Comparison of ENCODE assay signal across 8 cellular contexts in the genomic region with DNA sequence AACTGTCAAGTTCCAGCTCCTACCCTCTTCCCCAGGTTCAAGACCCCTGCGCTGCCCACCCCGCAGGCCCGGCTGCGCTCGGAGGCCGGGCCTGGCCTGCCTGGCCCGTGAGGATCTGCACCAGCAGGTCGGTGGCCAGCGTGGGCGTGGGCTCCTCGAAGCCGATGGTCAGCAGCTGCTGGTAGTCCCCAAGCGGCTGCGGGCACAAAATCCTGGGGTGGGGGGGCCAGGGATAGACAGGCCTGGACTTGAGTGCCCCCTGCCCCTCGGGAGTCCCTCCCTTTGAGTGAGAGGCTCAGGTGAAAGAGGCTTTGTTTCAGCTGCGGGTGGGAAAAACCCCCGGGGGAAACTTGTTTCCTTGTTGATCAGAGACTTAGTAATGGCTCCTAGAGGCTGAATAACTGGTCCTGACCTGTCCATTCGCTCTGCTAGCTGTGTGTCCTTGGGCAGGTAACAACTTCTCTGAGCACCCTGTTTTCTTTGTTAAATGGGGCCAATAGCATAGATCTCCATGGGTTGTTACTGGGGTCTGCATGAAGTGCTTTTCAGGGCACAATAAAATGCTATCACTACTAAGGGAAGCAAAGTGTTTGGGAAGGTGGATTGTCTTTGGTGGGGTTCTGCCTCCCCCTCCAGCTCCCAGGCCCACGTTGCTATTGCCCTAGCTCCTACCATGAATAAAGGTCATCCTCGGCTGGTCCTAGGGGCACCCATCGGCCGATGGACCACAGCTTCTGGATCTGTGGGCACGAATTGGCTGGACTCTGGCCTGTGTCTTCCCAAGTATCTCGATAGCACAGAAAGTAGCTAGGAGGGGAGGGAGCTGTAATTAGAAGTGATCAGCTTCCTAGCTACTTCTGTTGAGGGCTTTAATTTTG. TPM values are rescaled to one million over a fixed set of nuclear protein-coding genes. Genes with fewer than 3 reads are reported as not detected.
DNase-seq lines count a peak whose midpoint lies in the region; ATAC-seq and TF ChIP-seq lines count a peak whose summit lies in the region.

No MANE protein-coding gene starts in this region.

- TF ChIP-seq EP300 in suprapubic skin (IDR thresholded peaks at IDR 0.05), result no peak

- ATAC-seq in GM21360 (IDR thresholded peaks at IDR 0.05; ENCODE audit: unreplicated experiment), result peak; percentile 25
- peak in 1 of 4 donors; percentile 1 for ATAC-seq in right lobe of liver

- peak overlapping the region; percentile 80 for H3K4me3 ChIP-seq in AG09309 (ENCODE audit: control insufficient read depth, low read depth, low read length)
- peak overlapping the region; percentile 73 for H3K4me3 ChIP-seq in brain microvascular endothelial cell (ENCODE audit: low read depth, low read length)
- H3K4me3 ChIP-seq in right lobe of liver, result peak overlapping the region; percentile 61 to 78 (median 73)
- peak overlapping the region; percentile 77 for H3K4me3 ChIP-seq in suprapubic skin

- no peaks in the 10 kb centered on the region for H3K36me3 ChIP-seq in brain microvascular endothelial cell (replicated peaks)
- H3K36me3 ChIP-seq in right lobe of liver, result no peaks in the 10 kb centered on the region
- H3K36me3 ChIP-seq in suprapubic skin, result no peaks in the 10 kb centered on the region

- H3K9me3 ChIP-seq in right lobe of liver (no peaks in the 10 kb centered on the region), suprapubic skin (no peaks in the 10 kb centered on the region)

- TF ChIP-seq POLR2A in right lobe of liver (IDR thresholded peaks at IDR 0.05) (no peak), suprapubic skin (IDR thresholded peaks at IDR 0.05) (no peak)

- in situ Hi-C loops in brain microvascular endothelial cell (cut with HindIII; ENCODE audit: low pct_ligation_motif_present, low sequenced_read_pairs), result no loop called here

- DNase-seq in AG09309 (ENCODE audit: low read depth) (no peak), NCI-H146 treated with DMSO at 0.1 percent for 48 hours (lab: John Stamatoyannopoulos, UW; ENCODE audit: unreplicated experiment) (peak; percentile 30), brain microvascular endothelial cell (no peak), right lobe of liver (peak in 2 of 3 donors; percentile 60 to 73), suprapubic skin (ENCODE audit: low spot score in 2 of 2) (no peak), HK-2 (ENCODE audit: unreplicated experiment) (no peak), NCI-H446 treated with DMSO at 0.1 percent for 48 hours (lab: John Stamatoyannopoulos, UW) (no peak)

- intact Hi-C loops in right lobe of liver (cut with DNase I), result loop anchor here in 1 of 2 donors (10.0 kb wide), 1 partner anchor 53 kb away; a partner anchor contains a TSS

- TF ChIP-seq CTCF in AG09309 (IDR thresholded peaks at IDR 0.05; ENCODE audit: control insufficient read depth, insufficient read depth, low read depth, low read length, missing control alignments), result no peak
- no peak for TF ChIP-seq CTCF in brain microvascular endothelial cell (IDR thresholded peaks at IDR 0.05; ENCODE audit: low read depth, low read length, missing control alignments)
- no peak for TF ChIP-seq CTCF in right lobe of liver (IDR thresholded peaks at IDR 0.05)
- no peak for TF ChIP-seq CTCF in suprapubic skin (IDR thresholded peaks at IDR 0.05)

- H3K27me3 ChIP-seq in brain microvascular endothelial cell (replicated peaks), result no peaks in the 10 kb centered on the region
- no peaks in the 10 kb centered on the region for H3K27me3 ChIP-seq in right lobe of liver
- H3K27me3 ChIP-seq in suprapubic skin, result no peaks in the 10 kb centered on the region

- 9% methylated on average over 7 of the region's 24 CpGs for WGBS in right lobe of liver (ENCODE audit: insufficient coverage, low coverage, low lambda C conversion rate, missing lambda C conversion rate)
- 37% methylated on average over 9 of the region's 24 CpGs for WGBS in suprapubic skin

- H3K27ac ChIP-seq in brain microvascular endothelial cell (peak overlapping the region; percentile 61), right lobe of liver (peak overlapping the region; percentile 76 to 91 (median 87)), suprapubic skin (peak overlapping the region; percentile 89)

- H3K4me1 ChIP-seq in right lobe of liver, result peaks cover 0 to 25% (median 0%) of the 10 kb centered on the region in 4 donors
- H3K4me1 ChIP-seq in suprapubic skin, result peaks cover 27% of the 10 kb centered on the region

RNA-seq across cellular contexts. Expression of a gene that starts 3.5 kb away (rescaled TPM):
- total RNA-seq in right lobe of liver (under 1 TPM in 1 of 6 experiments, not detected in 5; 0.27 TPM), suprapubic skin (not detected)

RNA-seq across cellular contexts. Expression of a gene that starts 8.5 kb away (rescaled TPM):
- total RNA-seq in right lobe of liver, result 10 to 100 TPM in 5 of 6 experiments, 1 to 10 TPM in 1; 10.0 to 25.3 (median 15.6) TPM
- total RNA-seq in suprapubic skin, result 10 to 100 TPM; 22.4 to 34.9 (median 29.1) TPM

RNA-seq across cellular contexts. Expression of a gene that starts 9.4 kb away (rescaled TPM):
- 10 to 100 TPM in 1 of 6 experiments, 1 to 10 TPM in 5; 3.6 to 12.0 (median 6.1) TPM for total RNA-seq in right lobe of liver
- total RNA-seq in suprapubic skin, result 10 to 100 TPM; 10.5 to 18.5 (median 15.9) TPM

RNA-seq across cellular contexts. Expression of a gene that starts 20.2 kb away (rescaled TPM):
- 10 to 100 TPM in 4 of 6 experiments, 1 to 10 TPM in 2; 5.3 to 33.9 (median 17.0) TPM for total RNA-seq in right lobe of liver
- total RNA-seq in suprapubic skin, result not detected

RNA-seq across cellular contexts. Expression of a gene that starts 35.5 kb away (rescaled TPM):
- total RNA-seq in right lobe of liver (10 to 100 TPM; 54.8 to 87.5 (median 63.1) TPM), suprapubic skin (10 to 100 TPM; 22.1 to 42.6 (median 31.2) TPM)

Comparison
In these comparisons a context has a peak if more than half of its experiments do, and no peak if none do; other contexts are left out.
1. DNase-seq: peak in NCI-H146 treated with DMSO at 0.1 percent for 48 hours (single experiment) and right lobe of liver (2 of 3); none in AG09309 (single experiment), brain microvascular endothelial cell (single experiment), suprapubic skin (0 of 2), HK-2 (single experiment) and NCI-H446 treated with DMSO at 0.1 percent for 48 hours (single experiment).
2. Peak in every context shown above with its lines, with median percentiles within 50 percentile points of each other: H3K4me3 ChIP-seq and H3K27ac ChIP-seq.